Comparison of ENCODE assay signal across 2 cellular contexts in the genomic region with DNA sequence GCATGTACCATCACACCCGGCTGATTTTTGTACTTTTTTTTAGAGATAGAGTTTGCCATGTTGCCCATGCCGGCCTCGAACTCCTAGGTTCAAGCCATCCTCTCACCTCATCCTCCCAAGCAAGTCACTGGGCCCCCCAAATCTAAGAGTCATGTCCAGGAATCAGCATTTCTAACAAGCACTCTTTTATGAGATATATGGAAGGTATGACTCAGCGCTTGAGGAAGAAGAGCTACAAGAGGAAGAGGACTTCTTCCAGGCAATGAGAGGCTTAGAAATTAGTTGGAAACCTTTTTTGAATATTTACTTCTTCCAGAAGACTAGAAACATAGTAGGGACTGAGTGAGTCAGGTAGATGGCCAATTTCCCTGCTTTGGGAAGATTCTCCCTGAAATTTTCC.
TF ChIP-seq lines count a peak whose summit lies in the region.

No MANE protein-coding gene starts in this region.

TF ChIP-seq in IMR-90, 13 proteins besides CTCF, POLR2A, EP300 and RAD21:
- TF ChIP-seq NFE2L2 (IDR thresholded peaks at IDR 0.05; ENCODE audit: low read depth, low read length) (0 out of 2 replicates have a peak, but pooled peaks have one; percentile 56), BHLHE40 (IDR thresholded peaks at IDR 0.05; ENCODE audit: low read depth, low read length) (no peak)

TF ChIP-seq in WTC11, 78 proteins besides CTCF, POLR2A, EP300 and RAD21:
- TF ChIP-seq NR3C1 (CRISPR knock-in tag; conservative IDR thresholded peaks at IDR 0.05; ENCODE audit: low read depth) = no peak
- no peak for TF ChIP-seq EMX1 (CRISPR knock-in tag; IDR thresholded peaks at IDR 0.05)
- no peak for TF ChIP-seq GRHL2 (CRISPR knock-in tag; IDR thresholded peaks at IDR 0.05; ENCODE audit: insufficient replicate concordance, severe bottlenecking)
- no peak for TF ChIP-seq ZNF232 (CRISPR knock-in tag; IDR thresholded peaks at IDR 0.05)
- TF ChIP-seq, protein P1, sequence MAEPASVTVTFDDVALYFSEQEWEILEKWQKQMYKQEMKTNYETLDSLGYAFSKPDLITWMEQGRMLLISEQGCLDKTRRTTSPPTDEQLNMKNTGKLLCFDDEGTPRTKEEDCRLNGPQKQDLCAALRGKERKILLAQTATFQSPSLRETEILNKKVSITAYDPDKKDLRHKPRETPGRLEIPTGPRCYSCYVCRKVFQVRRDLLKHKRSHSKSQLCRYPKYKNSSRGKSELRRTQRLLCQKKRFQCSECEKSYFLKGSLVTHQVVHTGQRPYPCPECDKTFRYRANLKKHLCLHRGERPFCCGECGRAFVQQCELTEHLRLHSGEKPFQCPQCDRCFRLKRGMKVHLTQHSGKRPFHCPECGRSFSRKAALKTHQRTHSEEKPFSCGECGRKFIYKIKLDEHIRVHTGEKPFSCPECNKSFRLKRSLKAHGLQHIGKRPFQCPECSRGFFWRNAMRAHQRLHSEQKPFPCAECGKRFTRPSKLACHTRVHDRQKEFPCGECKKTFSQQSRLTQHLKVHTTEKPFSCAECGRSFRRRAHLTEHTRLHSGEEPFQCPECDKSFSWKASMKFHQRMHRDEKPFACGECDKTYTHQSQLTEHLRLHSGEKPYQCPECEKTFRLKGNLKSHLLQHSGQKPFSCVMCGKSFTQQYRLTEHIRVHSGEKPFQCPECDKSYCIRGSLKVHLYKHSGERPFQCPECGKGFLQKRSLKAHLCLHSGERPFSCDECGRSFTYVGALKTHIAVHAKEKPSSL (CRISPR knock-in tag; conservative IDR thresholded peaks at IDR 0.05) = no peak
- TF ChIP-seq SMAD3 (CRISPR knock-in tag; IDR thresholded peaks at IDR 0.05; ENCODE audit: borderline replicate concordance) = no peak
- TF ChIP-seq ZNF671 (CRISPR knock-in tag; IDR thresholded peaks at IDR 0.05) = no peak
- TF ChIP-seq NFATC4 (CRISPR knock-in tag; IDR thresholded peaks at IDR 0.05) = no peak
- TF ChIP-seq ATF3 (CRISPR knock-in tag; conservative IDR thresholded peaks at IDR 0.05) = no peak
- TF ChIP-seq, protein P2, sequence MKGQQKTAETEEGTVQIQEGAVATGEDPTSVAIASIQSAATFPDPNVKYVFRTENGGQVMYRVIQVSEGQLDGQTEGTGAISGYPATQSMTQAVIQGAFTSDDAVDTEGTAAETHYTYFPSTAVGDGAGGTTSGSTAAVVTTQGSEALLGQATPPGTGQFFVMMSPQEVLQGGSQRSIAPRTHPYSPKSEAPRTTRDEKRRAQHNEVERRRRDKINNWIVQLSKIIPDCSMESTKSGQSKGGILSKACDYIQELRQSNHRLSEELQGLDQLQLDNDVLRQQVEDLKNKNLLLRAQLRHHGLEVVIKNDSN (CRISPR knock-in tag; IDR thresholded peaks at IDR 0.05) = no peak
- TF ChIP-seq SMAD4 (CRISPR knock-in tag; IDR thresholded peaks at IDR 0.05) = no peak
- no peak for TF ChIP-seq ZNF263 (CRISPR knock-in tag; IDR thresholded peaks at IDR 0.05; ENCODE audit: low read depth)
- no peak for TF ChIP-seq KAT7 (CRISPR knock-in tag; IDR thresholded peaks at IDR 0.05; ENCODE audit: borderline replicate concordance)
- TF ChIP-seq ESRRA (CRISPR knock-in tag; IDR thresholded peaks at IDR 0.05; ENCODE audit: borderline replicate concordance) = no peak
- TF ChIP-seq ZNF396 (CRISPR knock-in tag; IDR thresholded peaks at IDR 0.05; ENCODE audit: borderline replicate concordance) = no peak
- TF ChIP-seq ZNF281 (CRISPR knock-in tag; IDR thresholded peaks at IDR 0.05) = no peak
- TF ChIP-seq, protein P3, sequence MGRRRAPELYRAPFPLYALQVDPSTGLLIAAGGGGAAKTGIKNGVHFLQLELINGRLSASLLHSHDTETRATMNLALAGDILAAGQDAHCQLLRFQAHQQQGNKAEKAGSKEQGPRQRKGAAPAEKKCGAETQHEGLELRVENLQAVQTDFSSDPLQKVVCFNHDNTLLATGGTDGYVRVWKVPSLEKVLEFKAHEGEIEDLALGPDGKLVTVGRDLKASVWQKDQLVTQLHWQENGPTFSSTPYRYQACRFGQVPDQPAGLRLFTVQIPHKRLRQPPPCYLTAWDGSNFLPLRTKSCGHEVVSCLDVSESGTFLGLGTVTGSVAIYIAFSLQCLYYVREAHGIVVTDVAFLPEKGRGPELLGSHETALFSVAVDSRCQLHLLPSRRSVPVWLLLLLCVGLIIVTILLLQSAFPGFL (CRISPR knock-in tag; IDR thresholded peaks at IDR 0.05; ENCODE audit: borderline replicate concordance) = no peak
- TF ChIP-seq, protein P4, sequence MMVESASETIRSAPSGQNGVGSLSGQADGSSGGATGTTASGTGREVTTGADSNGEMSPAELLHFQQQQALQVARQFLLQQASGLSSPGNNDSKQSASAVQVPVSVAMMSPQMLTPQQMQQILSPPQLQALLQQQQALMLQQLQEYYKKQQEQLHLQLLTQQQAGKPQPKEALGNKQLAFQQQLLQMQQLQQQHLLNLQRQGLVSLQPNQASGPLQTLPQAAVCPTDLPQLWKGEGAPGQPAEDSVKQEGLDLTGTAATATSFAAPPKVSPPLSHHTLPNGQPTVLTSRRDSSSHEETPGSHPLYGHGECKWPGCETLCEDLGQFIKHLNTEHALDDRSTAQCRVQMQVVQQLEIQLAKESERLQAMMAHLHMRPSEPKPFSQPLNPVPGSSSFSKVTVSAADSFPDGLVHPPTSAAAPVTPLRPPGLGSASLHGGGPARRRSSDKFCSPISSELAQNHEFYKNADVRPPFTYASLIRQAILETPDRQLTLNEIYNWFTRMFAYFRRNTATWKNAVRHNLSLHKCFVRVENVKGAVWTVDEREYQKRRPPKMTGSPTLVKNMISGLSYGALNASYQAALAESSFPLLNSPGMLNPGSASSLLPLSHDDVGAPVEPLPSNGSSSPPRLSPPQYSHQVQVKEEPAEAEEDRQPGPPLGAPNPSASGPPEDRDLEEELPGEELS (CRISPR knock-in tag; IDR thresholded peaks at IDR 0.05) = no peak
- no peak for TF ChIP-seq AFF4 (CRISPR knock-in tag; IDR thresholded peaks at IDR 0.05; ENCODE audit: borderline replicate concordance)
- TF ChIP-seq MYBL2 (CRISPR knock-in tag; IDR thresholded peaks at IDR 0.05) = no peak
